8 cellular contexts compared by ENCODE assay signal in genomic region chr15:89088605-89089315, GRCh38. TPM values are rescaled to one million over a fixed set of nuclear protein-coding genes. Genes with fewer than 3 reads are reported as not detected.
DNase-seq lines count a peak whose midpoint lies in the region; ATAC-seq and TF ChIP-seq lines count a peak whose summit lies in the region.

No MANE protein-coding gene starts in this region.

- H3K9me3 ChIP-seq in HAP-1 (no peaks in the 10 kb centered on the region), fibroblast of lung (ENCODE audit: control insufficient read depth, insufficient read depth, low read depth, low read length) (no peaks in the 10 kb centered on the region), neutrophil (no peaks in the 10 kb centered on the region)

- DNase-seq in HAP-1 (ENCODE audit: low spot score in 2 of 2) (peak in 1 of 2 experiments; percentile 43), fibroblast of lung (ENCODE audit: low read depth in 2 of 2) (peak; percentile 36 to 48), NCI-H510A treated with DMSO at 0.1 percent for 48 hours (lab: John Stamatoyannopoulos, UW) (no peak), A172 (ENCODE audit: low spot score) (no peak), AG08395 (ENCODE audit: low spot score) (no peak)

- peak overlapping the region; percentile 61 for H3K4me2 ChIP-seq in fibroblast of lung (ENCODE audit: extremely low read depth, insufficient read depth, low read length)

- in situ Hi-C loops in HAP-1 (cut with MboI; ENCODE audit: low sequenced_read_pairs), result no loop called here

- ATAC-seq in SK-N-SH treated with all-trans-retinoic acid at 6 μM for 48 hours, result no peak; the same call in 2 of the 3 replicates

- peaks cover 11% of the 10 kb centered on the region for H3K4me1 ChIP-seq in HAP-1
- H3K4me1 ChIP-seq in fibroblast of lung (ENCODE audit: control insufficient read depth, extremely low read depth, insufficient read depth, low read length), result peaks cover 29% of the 10 kb centered on the region
- peaks cover 55 to 56% of the 10 kb centered on the region in 2 experiments for H3K4me1 ChIP-seq in neutrophil (ENCODE audit: control insufficient read depth in 1 of 2, insufficient read depth in 1 of 2, low read depth in 1 of 2, low read length in 1 of 2)

- H4K20me1 ChIP-seq in fibroblast of lung (ENCODE audit: control insufficient read depth, extremely low read depth, insufficient read depth, low read length), result no peaks in the 10 kb centered on the region

- no peaks in the 10 kb centered on the region for H3K27me3 ChIP-seq in HAP-1 (ENCODE audit: low read depth)
- no peaks in the 10 kb centered on the region for H3K27me3 ChIP-seq in fibroblast of lung (ENCODE audit: control insufficient read depth, insufficient read depth, low read length)
- H3K27me3 ChIP-seq in neutrophil, result no peaks in the 10 kb centered on the region

- TF ChIP-seq CTCF in fibroblast of lung (conservative IDR thresholded peaks at IDR 0.05 in 1 of 2, IDR thresholded peaks at IDR 0.05 in 1 of 2; ENCODE audit: low read depth in 1 of 2, low read length in 2 of 2) (no peak), neutrophil (IDR thresholded peaks at IDR 0.05) (no peak)

- H2AFZ ChIP-seq in fibroblast of lung (ENCODE audit: low read length), result no peak overlapping the region

- peak overlapping the region; percentile 86 for H3K4me3 ChIP-seq in GM08714 (ENCODE audit: low read length)
- peak overlapping the region; percentile 93 for H3K4me3 ChIP-seq in HAP-1
- peak overlapping the region; percentile 74 to 84 (median 80) for H3K4me3 ChIP-seq in fibroblast of lung (replicated peaks in 1 of 4; ENCODE audit: control extremely low read depth in 1 of 4, insufficient read depth in 1 of 4, low read depth in 3 of 4, low read length in 4 of 4)
- H3K4me3 ChIP-seq in neutrophil (ENCODE audit: low read depth in 1 of 2, low read length in 1 of 2), result peak overlapping the region; percentile 94 to 95

- H3K27ac ChIP-seq in fibroblast of lung (ENCODE audit: insufficient read depth, low read length) (peak overlapping the region; percentile 88), neutrophil (peak overlapping the region; percentile 99)

- H3K36me3 ChIP-seq in HAP-1 (replicated peaks), result 0 out of 2 replicates have a peak, but pooled peaks cover 3% of the 10 kb centered on the region
- H3K36me3 ChIP-seq in fibroblast of lung (ENCODE audit: control insufficient read depth, insufficient read depth, low read length), result no peaks in the 10 kb centered on the region
- H3K36me3 ChIP-seq in neutrophil, result no peaks in the 10 kb centered on the region

- H3K9ac ChIP-seq in fibroblast of lung (ENCODE audit: insufficient read depth, low read length), result peak overlapping the region; percentile 89

- peaks cover 33% of the 10 kb centered on the region for H3K79me2 ChIP-seq in fibroblast of lung (ENCODE audit: control insufficient read depth, insufficient read depth, low read length)

TF ChIP-seq in SK-N-SH treated with all-trans-retinoic acid at 6 μM for 48 hours, 23 proteins besides CTCF, POLR2A, EP300 and RAD21:
- TF ChIP-seq ZFP3 (CRISPR knock-in tag; IDR thresholded peaks at IDR 0.05) (peak; percentile 13; the same call in 1 of the 2 replicates), PATZ1 (CRISPR knock-in tag; IDR thresholded peaks at IDR 0.05; ENCODE audit: borderline replicate concordance) (no peak)

RNA-seq across cellular contexts. Expression of gene ABHD2, which starts 0.5 kb away (rescaled TPM):
- total RNA-seq in fibroblast of lung, result 42.9 and 84.9 TPM in 2 replicates
- polyA plus RNA-seq in fibroblast of lung, result 39.5 and 55.3 TPM in 2 replicates
- 25.1 and 29.1 TPM in 2 replicates for polyA plus RNA-seq in fibroblast of lung (2012)
- polyA minus RNA-seq in fibroblast of lung (ENCODE audit: low replicate concordance), result 337 and 341 TPM in 2 replicates
- total RNA-seq in A172 (2014; rRNA removed; shearing (Covaris generic)), result 25.7 and 36.6 TPM in 2 replicates

Comparison
In these comparisons a context has a peak if more than half of its experiments do, and no peak if none do; other contexts are left out.
1. DNase-seq: peak in fibroblast of lung (2 of 2); none in NCI-H510A treated with DMSO at 0.1 percent for 48 hours (single experiment), A172 (single experiment) and AG08395 (single experiment).
2. Peak in every context shown above with its lines, with median percentiles within 50 percentile points of each other: H3K4me3 ChIP-seq.